1 cellular context compared by ENCODE assay signal in the genomic region with DNA sequence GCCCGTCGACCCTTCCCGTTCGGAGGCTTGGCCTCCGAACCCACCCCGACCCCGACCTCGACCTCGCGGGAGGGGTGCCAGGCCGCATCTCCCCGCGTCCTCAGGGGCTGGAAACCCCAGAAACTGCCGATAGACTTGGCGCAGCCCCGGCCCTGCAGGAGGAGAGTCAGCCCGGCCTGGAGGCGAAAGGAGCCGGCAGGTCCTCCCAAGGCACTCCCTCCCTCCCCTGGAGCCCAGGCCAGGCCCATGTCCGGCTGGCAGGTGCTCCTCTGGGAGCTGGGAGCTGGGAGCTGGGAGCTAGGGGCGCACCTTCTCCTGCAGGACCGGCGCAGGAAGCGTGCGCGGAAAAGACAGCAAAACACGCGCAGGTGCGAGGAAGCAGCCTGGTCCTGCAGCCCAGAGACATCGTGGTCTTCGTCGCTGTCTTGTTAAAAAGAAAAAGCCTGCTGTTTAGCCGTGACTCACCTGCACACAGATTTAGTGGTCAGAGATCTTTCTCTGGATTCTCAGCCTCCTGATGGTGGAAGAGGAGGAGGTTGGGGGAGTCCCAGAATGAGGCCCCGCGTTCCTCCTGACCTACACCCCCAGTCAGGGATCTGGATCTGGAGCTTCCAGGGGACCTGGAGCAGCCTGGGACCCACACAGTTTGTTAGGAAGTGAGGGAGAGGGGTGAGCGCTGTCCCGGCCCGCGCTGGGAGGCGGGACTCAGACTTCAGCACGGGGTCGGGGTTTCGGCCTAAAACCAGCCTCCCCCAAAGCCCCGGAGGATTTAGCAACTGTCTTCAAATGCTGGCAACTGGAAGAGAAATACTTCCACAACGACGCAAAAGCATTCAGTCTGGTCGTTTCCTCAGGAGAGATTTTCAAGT.
TF ChIP-seq lines count a peak whose summit lies in the region.

No MANE protein-coding gene starts in this region.

TF ChIP-seq in WTC11, 78 proteins besides CTCF, POLR2A, EP300 and RAD21 (continued from another document):
- TF ChIP-seq SMAD3 (CRISPR knock-in tag; IDR thresholded peaks at IDR 0.05; ENCODE audit: borderline replicate concordance) (no peak), ZNF671 (CRISPR knock-in tag; IDR thresholded peaks at IDR 0.05) (no peak), NFE2L1 (CRISPR knock-in tag; IDR thresholded peaks at IDR 0.05) (no peak), SP1 (CRISPR knock-in tag; conservative IDR thresholded peaks at IDR 0.05) (0 out of 2 replicates have a peak, but pooled peaks have one; percentile 23), ZNF232 (CRISPR knock-in tag; IDR thresholded peaks at IDR 0.05) (no peak), ZNF263 (CRISPR knock-in tag; IDR thresholded peaks at IDR 0.05; ENCODE audit: low read depth) (peak; percentile 77; the same call in 1 of the 2 replicates), SMAD4 (CRISPR knock-in tag; IDR thresholded peaks at IDR 0.05) (no peak)
- TF ChIP-seq, protein P1, sequence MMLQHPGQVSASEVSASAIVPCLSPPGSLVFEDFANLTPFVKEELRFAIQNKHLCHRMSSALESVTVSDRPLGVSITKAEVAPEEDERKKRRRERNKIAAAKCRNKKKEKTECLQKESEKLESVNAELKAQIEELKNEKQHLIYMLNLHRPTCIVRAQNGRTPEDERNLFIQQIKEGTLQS (CRISPR knock-in tag; conservative IDR thresholded peaks at IDR 0.05): no peak
- TF ChIP-seq, protein P2, sequence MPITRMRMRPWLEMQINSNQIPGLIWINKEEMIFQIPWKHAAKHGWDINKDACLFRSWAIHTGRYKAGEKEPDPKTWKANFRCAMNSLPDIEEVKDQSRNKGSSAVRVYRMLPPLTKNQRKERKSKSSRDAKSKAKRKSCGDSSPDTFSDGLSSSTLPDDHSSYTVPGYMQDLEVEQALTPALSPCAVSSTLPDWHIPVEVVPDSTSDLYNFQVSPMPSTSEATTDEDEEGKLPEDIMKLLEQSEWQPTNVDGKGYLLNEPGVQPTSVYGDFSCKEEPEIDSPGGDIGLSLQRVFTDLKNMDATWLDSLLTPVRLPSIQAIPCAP (CRISPR knock-in tag; IDR thresholded peaks at IDR 0.05): 0 out of 2 replicates have a peak, but pooled peaks have one; percentile 41
- TF ChIP-seq, protein P3, sequence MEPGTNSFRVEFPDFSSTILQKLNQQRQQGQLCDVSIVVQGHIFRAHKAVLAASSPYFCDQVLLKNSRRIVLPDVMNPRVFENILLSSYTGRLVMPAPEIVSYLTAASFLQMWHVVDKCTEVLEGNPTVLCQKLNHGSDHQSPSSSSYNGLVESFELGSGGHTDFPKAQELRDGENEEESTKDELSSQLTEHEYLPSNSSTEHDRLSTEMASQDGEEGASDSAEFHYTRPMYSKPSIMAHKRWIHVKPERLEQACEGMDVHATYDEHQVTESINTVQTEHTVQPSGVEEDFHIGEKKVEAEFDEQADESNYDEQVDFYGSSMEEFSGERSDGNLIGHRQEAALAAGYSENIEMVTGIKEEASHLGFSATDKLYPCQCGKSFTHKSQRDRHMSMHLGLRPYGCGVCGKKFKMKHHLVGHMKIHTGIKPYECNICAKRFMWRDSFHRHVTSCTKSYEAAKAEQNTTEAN (CRISPR knock-in tag; IDR thresholded peaks at IDR 0.05): peak; percentile 78; the same call in 1 of the 2 replicates
- TF ChIP-seq, protein P4, sequence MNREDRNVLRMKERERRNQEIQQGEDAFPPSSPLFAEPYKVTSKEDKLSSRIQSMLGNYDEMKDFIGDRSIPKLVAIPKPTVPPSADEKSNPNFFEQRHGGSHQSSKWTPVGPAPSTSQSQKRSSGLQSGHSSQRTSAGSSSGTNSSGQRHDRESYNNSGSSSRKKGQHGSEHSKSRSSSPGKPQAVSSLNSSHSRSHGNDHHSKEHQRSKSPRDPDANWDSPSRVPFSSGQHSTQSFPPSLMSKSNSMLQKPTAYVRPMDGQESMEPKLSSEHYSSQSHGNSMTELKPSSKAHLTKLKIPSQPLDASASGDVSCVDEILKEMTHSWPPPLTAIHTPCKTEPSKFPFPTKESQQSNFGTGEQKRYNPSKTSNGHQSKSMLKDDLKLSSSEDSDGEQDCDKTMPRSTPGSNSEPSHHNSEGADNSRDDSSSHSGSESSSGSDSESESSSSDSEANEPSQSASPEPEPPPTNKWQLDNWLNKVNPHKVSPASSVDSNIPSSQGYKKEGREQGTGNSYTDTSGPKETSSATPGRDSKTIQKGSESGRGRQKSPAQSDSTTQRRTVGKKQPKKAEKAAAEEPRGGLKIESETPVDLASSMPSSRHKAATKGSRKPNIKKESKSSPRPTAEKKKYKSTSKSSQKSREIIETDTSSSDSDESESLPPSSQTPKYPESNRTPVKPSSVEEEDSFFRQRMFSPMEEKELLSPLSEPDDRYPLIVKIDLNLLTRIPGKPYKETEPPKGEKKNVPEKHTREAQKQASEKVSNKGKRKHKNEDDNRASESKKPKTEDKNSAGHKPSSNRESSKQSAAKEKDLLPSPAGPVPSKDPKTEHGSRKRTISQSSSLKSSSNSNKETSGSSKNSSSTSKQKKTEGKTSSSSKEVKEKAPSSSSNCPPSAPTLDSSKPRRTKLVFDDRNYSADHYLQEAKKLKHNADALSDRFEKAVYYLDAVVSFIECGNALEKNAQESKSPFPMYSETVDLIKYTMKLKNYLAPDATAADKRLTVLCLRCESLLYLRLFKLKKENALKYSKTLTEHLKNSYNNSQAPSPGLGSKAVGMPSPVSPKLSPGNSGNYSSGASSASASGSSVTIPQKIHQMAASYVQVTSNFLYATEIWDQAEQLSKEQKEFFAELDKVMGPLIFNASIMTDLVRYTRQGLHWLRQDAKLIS (CRISPR knock-in tag; IDR thresholded peaks at IDR 0.05; ENCODE audit: borderline replicate concordance): no peak
- TF ChIP-seq, protein P5, sequence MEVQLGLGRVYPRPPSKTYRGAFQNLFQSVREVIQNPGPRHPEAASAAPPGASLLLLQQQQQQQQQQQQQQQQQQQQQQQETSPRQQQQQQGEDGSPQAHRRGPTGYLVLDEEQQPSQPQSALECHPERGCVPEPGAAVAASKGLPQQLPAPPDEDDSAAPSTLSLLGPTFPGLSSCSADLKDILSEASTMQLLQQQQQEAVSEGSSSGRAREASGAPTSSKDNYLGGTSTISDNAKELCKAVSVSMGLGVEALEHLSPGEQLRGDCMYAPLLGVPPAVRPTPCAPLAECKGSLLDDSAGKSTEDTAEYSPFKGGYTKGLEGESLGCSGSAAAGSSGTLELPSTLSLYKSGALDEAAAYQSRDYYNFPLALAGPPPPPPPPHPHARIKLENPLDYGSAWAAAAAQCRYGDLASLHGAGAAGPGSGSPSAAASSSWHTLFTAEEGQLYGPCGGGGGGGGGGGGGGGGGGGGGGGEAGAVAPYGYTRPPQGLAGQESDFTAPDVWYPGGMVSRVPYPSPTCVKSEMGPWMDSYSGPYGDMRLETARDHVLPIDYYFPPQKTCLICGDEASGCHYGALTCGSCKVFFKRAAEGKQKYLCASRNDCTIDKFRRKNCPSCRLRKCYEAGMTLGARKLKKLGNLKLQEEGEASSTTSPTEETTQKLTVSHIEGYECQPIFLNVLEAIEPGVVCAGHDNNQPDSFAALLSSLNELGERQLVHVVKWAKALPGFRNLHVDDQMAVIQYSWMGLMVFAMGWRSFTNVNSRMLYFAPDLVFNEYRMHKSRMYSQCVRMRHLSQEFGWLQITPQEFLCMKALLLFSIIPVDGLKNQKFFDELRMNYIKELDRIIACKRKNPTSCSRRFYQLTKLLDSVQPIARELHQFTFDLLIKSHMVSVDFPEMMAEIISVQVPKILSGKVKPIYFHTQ (CRISPR knock-in tag; IDR thresholded peaks at IDR 0.05): no peak
- TF ChIP-seq, protein P6, sequence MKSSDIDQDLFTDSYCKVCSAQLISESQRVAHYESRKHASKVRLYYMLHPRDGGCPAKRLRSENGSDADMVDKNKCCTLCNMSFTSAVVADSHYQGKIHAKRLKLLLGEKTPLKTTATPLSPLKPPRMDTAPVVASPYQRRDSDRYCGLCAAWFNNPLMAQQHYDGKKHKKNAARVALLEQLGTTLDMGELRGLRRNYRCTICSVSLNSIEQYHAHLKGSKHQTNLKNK (CRISPR knock-in tag; IDR thresholded peaks at IDR 0.05): no peak
